In genomic region chr12:91243177-91243576, GRCh38 we compare ENCODE assay signal across 8 cellular contexts.
DNase-seq lines count a peak whose midpoint lies in the region; ATAC-seq, FAIRE-seq and TF ChIP-seq lines count a peak whose summit lies in the region.
"Not testable (repeated sequence)": the region's sequence is repeated elsewhere in the genome, so short reads cannot be mapped to it uniquely, and the experiment has no call there.

No MANE protein-coding gene starts in this region.

- H3K36me3 ChIP-seq in SK-N-SH (replicated peaks in 1 of 2; ENCODE audit: control insufficient read depth in 1 of 2, insufficient read depth in 2 of 2, low read length in 1 of 2); bronchial epithelial cell (ENCODE audit: control insufficient read depth, insufficient read depth, low read length); keratinocyte (ENCODE audit: control insufficient read depth in 2 of 2, extremely low read depth in 1 of 2, insufficient read depth in 2 of 2, low read length in 2 of 2): not testable (repeated sequence)

- not testable (repeated sequence) for H3K4me1 ChIP-seq in SK-N-SH (ENCODE audit: control insufficient read depth in 1 of 2, insufficient read depth in 2 of 2, low read depth in 1 of 2, low read length in 1 of 2); keratinocyte (ENCODE audit: control insufficient read depth, extremely low read depth, insufficient read depth, low read length)

- H2AFZ ChIP-seq in SK-N-SH (ENCODE audit: low read depth); keratinocyte (ENCODE audit: control insufficient read depth, low read length): not testable (repeated sequence)

- dilution Hi-C loops in keratinocyte (cut with MboI; ENCODE audit: extremely low pct_ligation_motif_present, low sequenced_read_pairs), result not testable (repeated sequence)

- not testable (repeated sequence) for H4K20me1 ChIP-seq in SK-N-SH (ENCODE audit: insufficient read depth); keratinocyte (ENCODE audit: control insufficient read depth, extremely low read depth, insufficient read depth, low read length)

- POLR2A ChIA-PET in SK-N-SH (lab: Yijun Ruan, JAX), result not testable (repeated sequence)

- not testable (repeated sequence) for H3K27me3 ChIP-seq in SK-N-SH (ENCODE audit: insufficient read depth); bronchial epithelial cell (ENCODE audit: control insufficient read depth, insufficient read depth, low read length); keratinocyte (ENCODE audit: control insufficient read depth, extremely low read depth, insufficient read depth, low read length)

- H3K9ac ChIP-seq in SK-N-SH; keratinocyte (ENCODE audit: control insufficient read depth, extremely low read depth, insufficient read depth, low read length): not testable (repeated sequence)

- CTCF ChIA-PET in SK-N-SH (lab: Yijun Ruan, JAX), result interaction anchor here (1.2 kb wide), 1 partner anchor 64 kb away, joined by 3 read pairs; no protein-coding TSS in a partner anchor

- intact Hi-C loops in sciatic nerve (cut with DNase I), result not testable (repeated sequence)

- not testable (repeated sequence) for H3K79me2 ChIP-seq in SK-N-SH (ENCODE audit: insufficient read depth); keratinocyte (ENCODE audit: control insufficient read depth, insufficient read depth, low read length)

- H3K4me3 ChIP-seq in SK-N-SH (ENCODE audit: low read depth in 2 of 2, low read length in 1 of 2); bronchial epithelial cell (ENCODE audit: low read depth, low read length); fibroblast of the aortic adventitia (ENCODE audit: low read depth, low read length); keratinocyte (ENCODE audit: control insufficient read depth in 2 of 3, extremely low read depth in 1 of 3, insufficient read depth in 2 of 3, low read depth in 1 of 3, low read length in 3 of 3): not testable (repeated sequence)

- H3K9me3 ChIP-seq in SK-N-SH; keratinocyte (ENCODE audit: control insufficient read depth, low read depth, low read length): not testable (repeated sequence)

- in situ Hi-C loops in ACHN (cut with HindIII; ENCODE audit: low pct_ligation_motif_present, low pct_unique_long_range_greater_than_20kb, low sequenced_read_pairs), result not testable (repeated sequence)

- H3K27ac ChIP-seq in SK-N-SH (ENCODE audit: low read depth in 2 of 2, low read length in 1 of 2); keratinocyte (ENCODE audit: control insufficient read depth, insufficient read depth, low read length): not testable (repeated sequence)

- ATAC-seq in sciatic nerve, result not testable (repeated sequence)

- H3K9me1 ChIP-seq in keratinocyte (ENCODE audit: control insufficient read depth, extremely low read depth, insufficient read depth, low read length), result not testable (repeated sequence)

- not testable (repeated sequence) for H3F3A ChIP-seq in SK-N-SH (replicated peaks; ENCODE audit: insufficient read depth)

- TF ChIP-seq CTCF in GM12872 (IDR thresholded peaks at IDR 0.05; ENCODE audit: insufficient read depth, low read depth, low read length) (0 out of 3 replicates have a peak, but pooled peaks have one; percentile 14), SK-N-SH (IDR thresholded peaks at IDR 0.05) (peak; percentile 29), bronchial epithelial cell (IDR thresholded peaks at IDR 0.05; ENCODE audit: insufficient read depth, low read length, severe bottlenecking) (peak; percentile 15), fibroblast of the aortic adventitia (IDR thresholded peaks at IDR 0.05; ENCODE audit: insufficient read depth, low read length) (peak; percentile 75), keratinocyte (optimal IDR thresholded peaks at IDR 0.05 in 1 of 3, IDR thresholded peaks at IDR 0.05 in 1 of 3, conservative IDR thresholded peaks at IDR 0.05 in 1 of 3; ENCODE audit: extremely low read depth in 1 of 3, insufficient read depth in 2 of 3, low read length in 3 of 3) (peak in 2 of 3 experiments; percentile 46)

- FAIRE-seq in bronchial epithelial cell (lab: Jason Lieb, UNC); keratinocyte (lab: Jason Lieb, UNC): not testable (repeated sequence)

- DNase-seq in ACHN (peak; percentile 26), MV-4-11 (lab: John Stamatoyannopoulos, UW) (peak; percentile 7), fibroblast of the aortic adventitia (ENCODE audit: low read depth) (peak; percentile 57), sciatic nerve (ENCODE audit: low spot score) (peak; percentile 53)
- not testable (repeated sequence) for DNase-seq in SK-N-SH; bronchial epithelial cell (ENCODE audit: low read depth); keratinocyte (ENCODE audit: low read depth, low spot score)

- TF ChIP-seq EP300 in SK-N-SH (IDR thresholded peaks at IDR 0.05; ENCODE audit: borderline replicate concordance in 1 of 2, low read depth in 1 of 2, low read length in 1 of 2), result not testable (repeated sequence)

- H3K4me2 ChIP-seq in SK-N-SH; keratinocyte (ENCODE audit: control insufficient read depth, extremely low read depth, insufficient read depth, low read depth, low read length): not testable (repeated sequence)

- H3K9me2 ChIP-seq in SK-N-SH, result not testable (repeated sequence)

- 84% methylated on average over 3 of the region's 6 CpGs for WGBS in SK-N-SH (ENCODE audit: low lambda C conversion rate)

- peak; percentile 22 for TF ChIP-seq RAD21 in SK-N-SH (IDR thresholded peaks at IDR 0.05; ENCODE audit: low read length)

TF ChIP-seq in SK-N-SH, 30 proteins besides CTCF, POLR2A, EP300 and RAD21:
- TF ChIP-seq SMC3 (IDR thresholded peaks at IDR 0.05; ENCODE audit: low read depth, low read length), result 0 out of 2 replicates have a peak, but pooled peaks have one; percentile 23

Comparison
In these comparisons a context has a peak if more than half of its experiments do, and no peak if none do; other contexts are left out.
1. CTCF ChIP-seq: peak in every context shown above with its lines; median percentile 75 in fibroblast of the aortic adventitia; 46 in keratinocyte; 29 in SK-N-SH; 15 in bronchial epithelial cell; 14 in GM12872.